Comparison of ENCODE assay signal across 17 cellular contexts in the genomic region with DNA sequence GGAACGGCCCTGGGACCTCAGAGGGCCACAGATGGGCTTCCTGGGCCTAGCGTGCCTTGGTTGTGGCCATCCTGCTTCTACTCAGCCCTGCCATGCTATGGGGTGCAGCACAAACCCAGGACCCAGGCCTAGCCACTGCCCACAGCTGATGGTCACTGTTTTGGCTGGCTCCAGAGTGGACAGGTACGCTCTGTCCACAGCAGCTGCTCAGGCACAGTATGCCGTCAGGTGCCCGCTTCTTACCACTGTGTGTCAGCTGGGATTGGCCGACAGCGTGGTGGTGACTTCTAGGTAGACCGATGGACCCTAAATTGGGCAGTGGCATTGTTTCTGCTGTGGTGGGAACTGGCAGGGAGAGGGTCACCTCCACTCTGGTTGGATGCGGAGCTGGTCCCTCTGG. TPM values are rescaled to one million over a fixed set of nuclear protein-coding genes. Genes with fewer than 3 reads are reported as not detected.
DNase-seq lines count a peak whose midpoint lies in the region; ATAC-seq, FAIRE-seq and TF ChIP-seq lines count a peak whose summit lies in the region.
"Had no signal": no experiment of that assay in that cellular context is flagged by ENCODE, and none has a peak within 500 bp of the region (broad histone marks: within the 10 kb centered on the region; RNA-seq: fewer than 3 reads in every experiment).

No MANE protein-coding gene starts in this region.

- peaks cover 3 to 14% of the 10 kb centered on the region in 2 donors for H3K36me3 ChIP-seq in kidney (ENCODE audit: control insufficient read depth in 1 of 2, insufficient read depth in 2 of 2, low read length in 2 of 2)
- H3K36me3 ChIP-seq: SJCRH30 had no signal

- H3K9me3 Mint-ChIP-seq in T-helper 1 cell treated with Interleukin-12 subunit alpha and Interleukin-12 subunit beta and Interleukin-4 antibody, amounts not matched to agents 30 μg/mL and 1 μg/mL, for 36 hours: peaks cover 6% of the 10 kb centered on the region
- no peaks in the 10 kb centered on the region for H3K9me3 Mint-ChIP-seq in activated T-helper 17 cell treated with anti-CD3 and anti-CD28 coated beads, Interleukin-2, amount 50 U/mL, for 72 hours
- H3K9me3 Mint-ChIP-seq in stimulated activated naive B cell treated with anti-CD40 and anti-IgM and Interleukin-4, amounts not matched to agents 10 μg/mL and 1 μg/mL and 100 μg/mL, for 72 hours: peaks cover 0 to 4% of the 10 kb centered on the region in 2 donors

- H3K27ac ChIP-seq in kidney (ENCODE audit: low read depth in 2 of 2, low read length in 2 of 2): peak overlapping the region; percentile 29 to 56
- H3K27ac ChIP-seq: 22Rv1 had no signal

- no peak overlapping the region for H3K4me3 ChIP-seq in kidney (ENCODE audit: low read length in 2 of 2)
- H3K4me3 ChIP-seq: dorsolateral prefrontal cortex, SJCRH30 had no signal

- peaks cover 49% of the 10 kb centered on the region for H3K4me1 Mint-ChIP-seq in T-helper 1 cell treated with Interleukin-12 subunit alpha and Interleukin-12 subunit beta and Interleukin-4 antibody, amounts not matched to agents 30 μg/mL and 1 μg/mL, for 36 hours (ENCODE audit: low read depth)
- H3K4me1 Mint-ChIP-seq in activated T-helper 17 cell treated with anti-CD3 and anti-CD28 coated beads, Interleukin-2, amount 50 U/mL, for 72 hours: peaks cover 20% of the 10 kb centered on the region
- peaks cover 40 to 86% of the 10 kb centered on the region in 2 donors for H3K4me1 Mint-ChIP-seq in stimulated activated naive B cell treated with anti-CD40 and anti-IgM and Interleukin-4, amounts not matched to agents 10 μg/mL and 1 μg/mL and 100 μg/mL, for 72 hours

- no peak overlapping the region for H3K4me3 Mint-ChIP-seq in T-helper 1 cell treated with Interleukin-12 subunit alpha and Interleukin-12 subunit beta and Interleukin-4 antibody, amounts not matched to agents 30 μg/mL and 1 μg/mL, for 36 hours
- no peak overlapping the region for H3K4me3 Mint-ChIP-seq in activated T-helper 17 cell treated with anti-CD3 and anti-CD28 coated beads, Interleukin-2, amount 50 U/mL, for 72 hours
- H3K4me3 Mint-ChIP-seq in stimulated activated naive B cell treated with anti-CD40 and anti-IgM and Interleukin-4, amounts not matched to agents 10 μg/mL and 1 μg/mL and 100 μg/mL, for 72 hours: no peak overlapping the region

- DNase-seq in T-helper 1 cell (no peak), kidney (no peak), GDM1 (lab: John Stamatoyannopoulos, UW) (no peak), AG20443 (ENCODE audit: low spot score) (no peak)
- DNase-seq in stimulated activated naive B cell treated with anti-CD40 and anti-IgM and Interleukin-4, amounts not matched to agents 10 μg/mL and 1 μg/mL and 100 μg/mL, for 72 hours: no peak
- DNase-seq: activated CD4-positive, alpha-beta T cell treated with anti-CD3 and anti-CD28 coated beads, Interleukin-2, amount 50 U/mL, for 1 hour; C1 segment of cervical spinal cord; DMS53; dorsolateral prefrontal cortex; GOT3; NCI-H446; SJCRH30 had no signal

- no peak for TF ChIP-seq CTCF in kidney (IDR thresholded peaks at IDR 0.05; ENCODE audit: borderline replicate concordance, extremely low read depth, insufficient read depth)

- H3K27ac Mint-ChIP-seq in T-helper 1 cell treated with Interleukin-12 subunit alpha and Interleukin-12 subunit beta and Interleukin-4 antibody, amounts not matched to agents 30 μg/mL and 1 μg/mL, for 36 hours: peak overlapping the region; percentile 9
- peak overlapping the region; percentile 58 for H3K27ac Mint-ChIP-seq in activated T-helper 17 cell treated with anti-CD3 and anti-CD28 coated beads, Interleukin-2, amount 50 U/mL, for 72 hours
- H3K27ac Mint-ChIP-seq in stimulated activated naive B cell treated with anti-CD40 and anti-IgM and Interleukin-4, amounts not matched to agents 10 μg/mL and 1 μg/mL and 100 μg/mL, for 72 hours: peak overlapping the region; percentile 81

- no peaks in the 10 kb centered on the region for H3K9me3 ChIP-seq in kidney (ENCODE audit: control insufficient read depth in 1 of 2, low read length in 2 of 2)

- H3K36me3 Mint-ChIP-seq in T-helper 1 cell treated with Interleukin-12 subunit alpha and Interleukin-12 subunit beta and Interleukin-4 antibody, amounts not matched to agents 30 μg/mL and 1 μg/mL, for 36 hours (ENCODE audit: low read depth): peaks cover 44% of the 10 kb centered on the region
- H3K36me3 Mint-ChIP-seq in activated T-helper 17 cell treated with anti-CD3 and anti-CD28 coated beads, Interleukin-2, amount 50 U/mL, for 72 hours (ENCODE audit: low read depth): peaks cover 87% of the 10 kb centered on the region
- peaks cover 33 to 61% of the 10 kb centered on the region in 2 donors for H3K36me3 Mint-ChIP-seq in stimulated activated naive B cell treated with anti-CD40 and anti-IgM and Interleukin-4, amounts not matched to agents 10 μg/mL and 1 μg/mL and 100 μg/mL, for 72 hours

- no peaks in the 10 kb centered on the region for H3K27me3 Mint-ChIP-seq in T-helper 1 cell treated with Interleukin-12 subunit alpha and Interleukin-12 subunit beta and Interleukin-4 antibody, amounts not matched to agents 30 μg/mL and 1 μg/mL, for 36 hours (ENCODE audit: low read depth)
- no peaks in the 10 kb centered on the region for H3K27me3 Mint-ChIP-seq in activated T-helper 17 cell treated with anti-CD3 and anti-CD28 coated beads, Interleukin-2, amount 50 U/mL, for 72 hours
- no peaks in the 10 kb centered on the region for H3K27me3 Mint-ChIP-seq in stimulated activated naive B cell treated with anti-CD40 and anti-IgM and Interleukin-4, amounts not matched to agents 10 μg/mL and 1 μg/mL and 100 μg/mL, for 72 hours

- intact Hi-C loops in kidney (cut with DNase I): no loop called here

- ATAC-seq in activated T-helper 17 cell treated with anti-CD3 and anti-CD28 coated beads, Interleukin-2, amount 50 U/mL, for 72 hours (replicated peaks): no peak
- ATAC-seq in stimulated activated naive B cell treated with anti-CD40 and anti-IgM and Interleukin-4, amounts not matched to agents 10 μg/mL and 1 μg/mL and 100 μg/mL, for 72 hours (replicated peaks): no peak
- ATAC-seq in GM18858 (IDR thresholded peaks at IDR 0.05; ENCODE audit: unreplicated experiment): no peak
- ATAC-seq: left lobe of liver had no signal

- peaks cover 42 to 49% of the 10 kb centered on the region in 2 donors for H3K4me1 ChIP-seq in kidney (ENCODE audit: control insufficient read depth in 1 of 2, insufficient read depth in 1 of 2, low read depth in 1 of 2, low read length in 2 of 2)

- no peak for FAIRE-seq in kidney (lab: Jason Lieb, UNC)

- H3K9ac ChIP-seq in kidney (ENCODE audit: low read length in 2 of 2): no peak overlapping the region

RNA-seq across cellular contexts. Expression of a gene that starts 47.3 kb away (rescaled TPM):
- 100 to 1,000 TPM; 101 to 119 TPM for total RNA-seq in activated T-helper 17 cell treated with anti-CD3 and anti-CD28 coated beads, Interleukin-2, amount 50 U/mL, for 72 hours
- total RNA-seq in kidney: 123 TPM
- polyA plus RNA-seq in kidney (ENCODE audit: insufficient read depth, low read depth, low replicate concordance): 55.5 TPM

Comparison
In these comparisons a context has a peak if more than half of its experiments do, and no peak if none do; other contexts are left out.
1. H3K27ac Mint-ChIP-seq: peak in every context shown above with its lines; median percentile 81 in stimulated activated naive B cell treated with anti-CD40 and anti-IgM and Interleukin-4, amounts not matched to agents 10 μg/mL and 1 μg/mL and 100 μg/mL, for 72 hours; 58 in activated T-helper 17 cell treated with anti-CD3 and anti-CD28 coated beads, Interleukin-2, amount 50 U/mL, for 72 hours; 9 in T-helper 1 cell treated with Interleukin-12 subunit alpha and Interleukin-12 subunit beta and Interleukin-4 antibody, amounts not matched to agents 30 μg/mL and 1 μg/mL, for 36 hours.